Comparison of ENCODE assay signal across 23 cellular contexts in genomic region chr5:168899673-168900072, GRCh38.
A peak's percentile ranks its signal among the peaks of the same experiment; 100 is the strongest.
DNase-seq lines count a peak whose midpoint lies in the region; ATAC-seq, FAIRE-seq and TF ChIP-seq lines count a peak whose summit lies in the region.
"Had no signal": no experiment of that assay in that cellular context is flagged by ENCODE, and none has a peak within 500 bp of the region (broad histone marks: within the 10 kb centered on the region; RNA-seq: fewer than 3 reads in every experiment).

No MANE protein-coding gene starts in this region.

- no peaks in the 10 kb centered on the region for H3K36me3 ChIP-seq in brain microvascular endothelial cell (replicated peaks)

- POLR2A ChIA-PET in activated CD8-positive, alpha-beta T cell treated with anti-CD3 and anti-CD28 coated beads, Interleukin-2, amount 10 ng/mL, durations not matched to agents 7 days and 5 days (lab: Charles Lee), result no interaction called here
- POLR2A ChIA-PET in activated CD8-positive, alpha-beta T cell treated with anti-CD3 and anti-CD28 coated beads for 36 hours (lab: Charles Lee), result no interaction called here

- no peak overlapping the region for H3K27ac ChIP-seq in brain microvascular endothelial cell
- H3K27ac ChIP-seq: 22Rv1, A549 had no signal

- H3K9me3 Mint-ChIP-seq in activated CD8-positive, alpha-beta T cell treated with anti-CD3 and anti-CD28 coated beads, Interleukin-2, amount 10 ng/mL, durations not matched to agents 7 days and 5 days (ENCODE audit: insufficient read depth), result no peaks in the 10 kb centered on the region
- no peaks in the 10 kb centered on the region for H3K9me3 Mint-ChIP-seq in activated CD8-positive, alpha-beta T cell treated with anti-CD3 and anti-CD28 coated beads for 36 hours
- no peaks in the 10 kb centered on the region for H3K9me3 Mint-ChIP-seq in natural killer cell treated with Interleukin-12 subunit alpha and Interleukin-12 subunit beta and Interleukin-15 and Interleukin-18, amount 100 ng/mL, for 72 hours
- H3K9me3 Mint-ChIP-seq: CD8-positive, alpha-beta T cell had no signal

- peaks cover 16% of the 10 kb centered on the region for H3K4me1 Mint-ChIP-seq in activated CD8-positive, alpha-beta T cell treated with anti-CD3 and anti-CD28 coated beads, Interleukin-2, amount 10 ng/mL, durations not matched to agents 7 days and 5 days (ENCODE audit: low read depth)
- peaks cover 7% of the 10 kb centered on the region for H3K4me1 Mint-ChIP-seq in activated CD8-positive, alpha-beta T cell treated with anti-CD3 and anti-CD28 coated beads for 36 hours (ENCODE audit: low read depth)
- H3K4me1 Mint-ChIP-seq in natural killer cell treated with Interleukin-12 subunit alpha and Interleukin-12 subunit beta and Interleukin-15 and Interleukin-18, amount 100 ng/mL, for 72 hours (ENCODE audit: low read depth in 2 of 2), result peaks cover 37 to 38% of the 10 kb centered on the region in 2 donors

- in situ Hi-C loops in brain microvascular endothelial cell (cut with HindIII; ENCODE audit: low pct_ligation_motif_present, low sequenced_read_pairs), result no loop called here

- no peak for TF ChIP-seq CTCF in activated CD8-positive, alpha-beta T cell treated with anti-CD3 and anti-CD28 coated beads for 36 hours (IDR thresholded peaks at IDR 0.05)
- TF ChIP-seq CTCF in brain microvascular endothelial cell (IDR thresholded peaks at IDR 0.05; ENCODE audit: low read depth, low read length, missing control alignments), result no peak

- ATAC-seq in activated CD8-positive, alpha-beta T cell treated with anti-CD3 and anti-CD28 coated beads, Interleukin-2, amount 10 ng/mL, durations not matched to agents 7 days and 5 days, result peak; percentile 51
- no peak for ATAC-seq in activated CD8-positive, alpha-beta T cell treated with anti-CD3 and anti-CD28 coated beads for 36 hours
- ATAC-seq in natural killer cell treated with Interleukin-12 subunit alpha and Interleukin-12 subunit beta and Interleukin-15 and Interleukin-18, amount 100 ng/mL, for 72 hours, result peak; percentile 59 to 76
- ATAC-seq: A549; CD8-positive, alpha-beta T cell; HCT116; HepG2 had no signal

- CTCF ChIA-PET in activated CD8-positive, alpha-beta T cell treated with anti-CD3 and anti-CD28 coated beads, Interleukin-2, amount 10 ng/mL, durations not matched to agents 7 days and 5 days (lab: Charles Lee), result no interaction called here
- CTCF ChIA-PET in activated CD8-positive, alpha-beta T cell treated with anti-CD3 and anti-CD28 coated beads for 36 hours (lab: Charles Lee), result interaction anchor here (1.6 kb wide), 1 partner anchor 20 kb away, joined by 4 read pairs; no protein-coding TSS in a partner anchor

- no peaks in the 10 kb centered on the region for H3K27me3 ChIP-seq in brain microvascular endothelial cell (replicated peaks)

- no peak overlapping the region for H3K4me3 ChIP-seq in brain microvascular endothelial cell (ENCODE audit: low read depth, low read length)
- H3K4me3 ChIP-seq: A549 had no signal

- no peak for FAIRE-seq in GM12891 (lab: Jason Lieb, UNC)
- FAIRE-seq: A549, G401.6, GM12892, GM18507, HepG2 had no signal

- H3K36me3 Mint-ChIP-seq in activated CD8-positive, alpha-beta T cell treated with anti-CD3 and anti-CD28 coated beads, Interleukin-2, amount 10 ng/mL, durations not matched to agents 7 days and 5 days (ENCODE audit: low read depth), result no peaks in the 10 kb centered on the region
- no peaks in the 10 kb centered on the region for H3K36me3 Mint-ChIP-seq in activated CD8-positive, alpha-beta T cell treated with anti-CD3 and anti-CD28 coated beads for 36 hours (ENCODE audit: low read depth)
- no peaks in the 10 kb centered on the region for H3K36me3 Mint-ChIP-seq in natural killer cell treated with Interleukin-12 subunit alpha and Interleukin-12 subunit beta and Interleukin-15 and Interleukin-18, amount 100 ng/mL, for 72 hours
- H3K36me3 Mint-ChIP-seq: CD8-positive, alpha-beta T cell; IgD-negative memory B cell had no signal

- intact Hi-C loops in activated CD8-positive, alpha-beta T cell treated with anti-CD3 and anti-CD28 coated beads for 36 hours (cut with micrococcal nuclease), result no loop called here

- no peak for DNase-seq in activated CD8-positive, alpha-beta T cell treated with anti-CD3 and anti-CD28 coated beads, Interleukin-2, amount 10 ng/mL, durations not matched to agents 7 days and 5 days
- no peak for DNase-seq in activated CD8-positive, alpha-beta T cell treated with anti-CD3 and anti-CD28 coated beads for 36 hours
- DNase-seq in MV-4-11 (lab: John Stamatoyannopoulos, UW) (peak; percentile 81), brain microvascular endothelial cell (no peak), GM12891 (ENCODE audit: insufficient read length, low spot score) (no peak)
- no peak for DNase-seq in natural killer cell treated with Interleukin-12 subunit alpha and Interleukin-12 subunit beta and Interleukin-15 and Interleukin-18, amount 100 ng/mL, for 72 hours (ENCODE audit: low spot score)
- no peak for DNase-seq in stimulated activated CD4-positive, alpha-beta T cell treated with anti-CD3 and anti-CD28 coated beads, Interleukin-15, amount 100 ng/mL, for 24 hours
- DNase-seq: AML-193; CD8-positive, alpha-beta T cell; COR-L47; DMS 273 treated with DMSO at 0.1 percent for 48 hours; DMS53; GOT3; H7; KBM-7 had no signal

- H3K27me3 Mint-ChIP-seq in activated CD8-positive, alpha-beta T cell treated with anti-CD3 and anti-CD28 coated beads, Interleukin-2, amount 10 ng/mL, durations not matched to agents 7 days and 5 days (ENCODE audit: low read depth), result peaks cover 9% of the 10 kb centered on the region
- peaks cover 10% of the 10 kb centered on the region for H3K27me3 Mint-ChIP-seq in activated CD8-positive, alpha-beta T cell treated with anti-CD3 and anti-CD28 coated beads for 36 hours
- H3K27me3 Mint-ChIP-seq in natural killer cell treated with Interleukin-12 subunit alpha and Interleukin-12 subunit beta and Interleukin-15 and Interleukin-18, amount 100 ng/mL, for 72 hours, result peaks cover 0 to 5% of the 10 kb centered on the region in 2 donors

- H3K4me3 Mint-ChIP-seq in activated CD8-positive, alpha-beta T cell treated with anti-CD3 and anti-CD28 coated beads, Interleukin-2, amount 10 ng/mL, durations not matched to agents 7 days and 5 days, result no peak overlapping the region
- H3K4me3 Mint-ChIP-seq in activated CD8-positive, alpha-beta T cell treated with anti-CD3 and anti-CD28 coated beads for 36 hours, result no peak overlapping the region
- peak overlapping the region; percentile 63 for H3K4me3 Mint-ChIP-seq in natural killer cell treated with Interleukin-12 subunit alpha and Interleukin-12 subunit beta and Interleukin-15 and Interleukin-18, amount 100 ng/mL, for 72 hours
- H3K4me3 Mint-ChIP-seq: CD8-positive, alpha-beta T cell had no signal

- no peak for TF ChIP-seq POLR2A in GM12891 (IDR thresholded peaks at IDR 0.05; ENCODE audit: low read depth, low read length)

- H3K27ac Mint-ChIP-seq in activated CD8-positive, alpha-beta T cell treated with anti-CD3 and anti-CD28 coated beads, Interleukin-2, amount 10 ng/mL, durations not matched to agents 7 days and 5 days, result no peak overlapping the region
- no peak overlapping the region for H3K27ac Mint-ChIP-seq in activated CD8-positive, alpha-beta T cell treated with anti-CD3 and anti-CD28 coated beads for 36 hours
- peak overlapping the region; percentile 37 to 41 for H3K27ac Mint-ChIP-seq in natural killer cell treated with Interleukin-12 subunit alpha and Interleukin-12 subunit beta and Interleukin-15 and Interleukin-18, amount 100 ng/mL, for 72 hours
- H3K27ac Mint-ChIP-seq: CD8-positive, alpha-beta T cell had no signal

TF ChIP-seq in GM12891, 5 proteins besides CTCF, POLR2A, EP300 and RAD21:
- no peak for TF ChIP-seq TAF1 (IDR thresholded peaks at IDR 0.05; ENCODE audit: low read depth, low read length)
- TF ChIP-seq PAX5 (IDR thresholded peaks at IDR 0.05; ENCODE audit: insufficient read depth, low read length, severe bottlenecking), result no peak
- TF ChIP-seq SPI1 (IDR thresholded peaks at IDR 0.05; ENCODE audit: low read depth, low read length), result no peak
- TF ChIP-seq POLR2AphosphoS5 (IDR thresholded peaks at IDR 0.05; ENCODE audit: low read depth, low read length), result no peak
- no peak for TF ChIP-seq POU2F2 (IDR thresholded peaks at IDR 0.05; ENCODE audit: low read depth, low read length)

Comparison
In these comparisons a context has a peak if more than half of its experiments do, and no peak if none do; other contexts are left out.
1. H3K27ac Mint-ChIP-seq: peak in natural killer cell treated with Interleukin-12 subunit alpha and Interleukin-12 subunit beta and Interleukin-15 and Interleukin-18, amount 100 ng/mL, for 72 hours (2 of 2); none in activated CD8-positive, alpha-beta T cell treated with anti-CD3 and anti-CD28 coated beads, Interleukin-2, amount 10 ng/mL, durations not matched to agents 7 days and 5 days (single experiment) and activated CD8-positive, alpha-beta T cell treated with anti-CD3 and anti-CD28 coated beads for 36 hours (single experiment).